ENCODE assay signal across 9 cellular contexts in the genomic region with DNA sequence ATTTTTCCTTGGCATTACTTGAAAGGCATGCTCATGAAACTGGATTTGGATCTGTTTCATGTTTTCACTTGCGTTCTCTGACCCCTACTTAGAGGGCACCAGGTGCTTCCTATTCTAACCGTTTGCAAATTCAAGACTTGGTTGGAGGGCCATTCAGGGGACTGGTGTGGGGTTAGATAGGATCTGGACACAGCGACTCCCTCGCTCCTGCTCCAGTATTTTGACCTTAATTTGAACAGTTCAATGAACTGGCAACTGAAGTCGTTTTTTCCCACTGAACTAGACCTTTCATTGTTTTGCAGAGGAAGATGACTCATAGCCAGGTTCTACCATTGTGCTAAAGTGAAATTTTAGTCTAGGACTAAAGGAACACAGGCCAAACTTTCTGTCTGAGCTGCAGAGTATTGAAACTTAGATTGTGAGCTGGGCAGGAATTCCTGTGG.
A peak's percentile ranks its signal among the peaks of the same experiment; 100 is the strongest.
DNase-seq lines count a peak whose midpoint lies in the region; ATAC-seq, FAIRE-seq and TF ChIP-seq lines count a peak whose summit lies in the region.
"Had no signal": no experiment of that assay in that cellular context is flagged by ENCODE, and none has a peak within 500 bp of the region (broad histone marks: within the 10 kb centered on the region; RNA-seq: fewer than 3 reads in every experiment).

No MANE protein-coding gene starts in this region.

- no peaks in the 10 kb centered on the region for H3K9me3 ChIP-seq in psoas muscle

- peak overlapping the region; percentile 54 for H3K4me3 ChIP-seq in GM12865 (ENCODE audit: low read depth, low read length)
- H3K4me3 ChIP-seq in epithelial cell of proximal tubule (ENCODE audit: low read depth, low read length), result no peak overlapping the region
- H3K4me3 ChIP-seq in psoas muscle, result no peak overlapping the region
- H3K4me3 ChIP-seq: SK-N-MC had no signal

- peaks cover 16% of the 10 kb centered on the region for H3K36me3 Mint-ChIP-seq in HFFc6 (ENCODE audit: low read depth)

- DNase-seq in GM12865 (ENCODE audit: low read depth) (peak; percentile 66), HFFc6 (peak; percentile 12), RCC 7860 (ENCODE audit: low spot score) (peak; percentile 61), epithelial cell of proximal tubule (ENCODE audit: low read depth) (peak; percentile 72), psoas muscle (no peak), germinal center (ENCODE audit: low spot score) (no peak), NCI-H82 treated with DMSO at 0.1 percent for 48 hours (lab: John Stamatoyannopoulos, UW; ENCODE audit: unreplicated experiment) (no peak)
- no peak for DNase-seq in NK-92 treated with Interleukin-12 subunit alpha and Interleukin-12 subunit beta, amount 100 ng/mL, for 24 hours (lab: John Stamatoyannopoulos, UW)

- intact Hi-C loops in psoas muscle (cut with DNase I), result loop anchor here in 1 of 2 donors (5.0 kb wide), 1 partner anchor 62 kb away; the partner anchor contains the start of gene UTRN

- TF ChIP-seq CTCF in GM12865 (IDR thresholded peaks at IDR 0.05; ENCODE audit: insufficient read depth, low read depth, low read length, missing control alignments), result no peak
- no peak for TF ChIP-seq CTCF in HFFc6 (IDR thresholded peaks at IDR 0.05)
- no peak for TF ChIP-seq CTCF in epithelial cell of proximal tubule (conservative IDR thresholded peaks at IDR 0.05; ENCODE audit: low read depth, low read length)
- TF ChIP-seq CTCF in psoas muscle (IDR thresholded peaks at IDR 0.05), result no peak

- FAIRE-seq in RCC 7860 (lab: Jason Lieb, UNC), result peak; percentile 80

- peak in 2 of 4 donors; percentile 27 to 41 for ATAC-seq in psoas muscle

- no peaks in the 10 kb centered on the region for H3K9me3 Mint-ChIP-seq in HFFc6

- 38 to 49% (median 42%) methylated on average over 5 of the region's 5 CpGs for WGBS in psoas muscle, 3 donors

- H3K4me1 Mint-ChIP-seq in HFFc6 (ENCODE audit: low read depth), result peaks cover 54% of the 10 kb centered on the region

- H3K4me3 Mint-ChIP-seq in HFFc6, result no peak overlapping the region

- H3K27me3 ChIP-seq in psoas muscle (ENCODE audit: insufficient read depth in 3 of 3, low read length in 2 of 3), result no peaks in the 10 kb centered on the region

- no peaks in the 10 kb centered on the region for H3K36me3 ChIP-seq in psoas muscle (ENCODE audit: insufficient read depth in 1 of 2, low read depth in 1 of 2)

- H3K27ac Mint-ChIP-seq in HFFc6, result peak overlapping the region; percentile 50

- H3K4me1 ChIP-seq in psoas muscle, result peaks cover 54% of the 10 kb centered on the region

- no peaks in the 10 kb centered on the region; the same call in 1 of the 2 replicates for H3K27me3 Mint-ChIP-seq in HFFc6 (ENCODE audit: insufficient read depth)

- peak overlapping the region; percentile 31 for H3K27ac ChIP-seq in psoas muscle
- H3K27ac ChIP-seq: SK-N-MC had no signal

Comparison
In these comparisons a context has a peak if more than half of its experiments do, and no peak if none do; other contexts are left out.
1. DNase-seq: peak in GM12865 (single experiment), HFFc6 (single experiment), RCC 7860 (single experiment) and epithelial cell of proximal tubule (single experiment); none in psoas muscle (0 of 2), NK-92 treated with Interleukin-12 subunit alpha and Interleukin-12 subunit beta, amount 100 ng/mL, for 24 hours (single experiment), germinal center (single experiment) and NCI-H82 treated with DMSO at 0.1 percent for 48 hours (single experiment).